ENCODE assay signal across 1 cellular context in the genomic region with DNA sequence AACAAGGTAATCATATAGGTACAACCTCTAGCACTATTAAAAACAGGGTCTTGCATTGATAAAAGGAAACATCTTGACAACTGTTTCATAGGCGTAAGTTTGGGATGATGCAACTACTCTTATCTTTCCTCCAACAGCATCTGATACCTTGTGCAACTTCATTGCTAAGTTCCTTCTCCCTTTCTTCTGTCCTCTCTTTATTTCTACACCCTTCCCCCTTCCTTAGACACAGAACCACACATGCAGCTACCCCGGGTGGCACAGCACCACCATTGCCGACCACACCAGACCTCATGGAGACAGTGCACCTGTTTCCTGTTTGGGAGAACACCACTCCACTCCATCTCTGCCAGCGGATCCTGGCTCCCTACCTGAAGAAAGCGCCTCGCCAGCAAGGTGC.
TF ChIP-seq lines count a peak whose summit lies in the region.

No MANE protein-coding gene starts in this region.

TF ChIP-seq in K562, 482 proteins besides CTCF, POLR2A, EP300 and RAD21 (continued from another document and continues in another):
- TF ChIP-seq ZNF79 (CRISPR knock-in tag; IDR thresholded peaks at IDR 0.05; ENCODE audit: low read depth) (0 out of 2 replicates have a peak, but pooled peaks have one; percentile 49), HEY1 (CRISPR knock-in tag; IDR thresholded peaks at IDR 0.05; ENCODE audit: borderline replicate concordance) (peak; percentile 59; the same call in 1 of the 2 replicates), HIVEP1 (CRISPR knock-in tag; IDR thresholded peaks at IDR 0.05) (0 out of 2 replicates have a peak, but pooled peaks have one; percentile 42), ZFP36 (IDR thresholded peaks at IDR 0.05; ENCODE audit: low read depth, low read length, partially characterized antibody) (peak; percentile 40), TOE1 (IDR thresholded peaks at IDR 0.05; ENCODE audit: borderline replicate concordance) (0 out of 2 replicates have a peak, but pooled peaks have one; percentile 39), TOE1 (CRISPR knock-in tag; IDR thresholded peaks at IDR 0.05; ENCODE audit: borderline replicate concordance, low read depth) (no peak), CEBPB (tag; IDR thresholded peaks at IDR 0.05) (peak; percentile 98), NR2C2 (CRISPR knock-in tag; IDR thresholded peaks at IDR 0.05) (no peak), NR2C2 (tag; IDR thresholded peaks at IDR 0.05) (peak; percentile 12; the same call in 1 of the 2 replicates), TCFL5 (CRISPR knock-in tag; conservative IDR thresholded peaks at IDR 0.05) (0 out of 2 replicates have a peak, but pooled peaks have one; percentile 18), DDX20 (tag; IDR thresholded peaks at IDR 0.05; ENCODE audit: low read depth) (peak; percentile 74; the same call in 1 of the 2 replicates), CBFA2T3 (IDR thresholded peaks at IDR 0.05) (peak; percentile 72), NCOR1 (IDR thresholded peaks at IDR 0.05) (peak; percentile 38; the same call in 1 of the 2 replicates), KLF13 (tag; IDR thresholded peaks at IDR 0.05; ENCODE audit: borderline replicate concordance, low read depth) (0 out of 2 replicates have a peak, but pooled peaks have one; percentile 25), ZNF407 (IDR thresholded peaks at IDR 0.05; ENCODE audit: low read depth) (no peak), ZNF75A (CRISPR knock-in tag; IDR thresholded peaks at IDR 0.05) (0 out of 2 replicates have a peak, but pooled peaks have one; percentile 23), MECOM (CRISPR knock-in tag; IDR thresholded peaks at IDR 0.05) (peak; percentile 65; the same call in 1 of the 2 replicates), ELF4 (CRISPR knock-in tag; IDR thresholded peaks at IDR 0.05) (peak; percentile 80), ARHGAP35 (IDR thresholded peaks at IDR 0.05; ENCODE audit: partially characterized antibody) (no peak), TAL1 (IDR thresholded peaks at IDR 0.05) (peak; percentile 75), ZNF592 (IDR thresholded peaks at IDR 0.05) (peak; percentile 72; the same call in 1 of the 2 replicates), GATA2 (CRISPR knock-in tag; IDR thresholded peaks at IDR 0.05) (peak; percentile 18; the same call in 1 of the 2 replicates), ID3 (CRISPR knock-in tag; IDR thresholded peaks at IDR 0.05) (no peak), ID3 (tag; IDR thresholded peaks at IDR 0.05) (0 out of 2 replicates have a peak, but pooled peaks have one; percentile 55), RBM17 (IDR thresholded peaks at IDR 0.05; ENCODE audit: borderline replicate concordance, low read depth, low read length) (no peak), HDGF (IDR thresholded peaks at IDR 0.05) (peak; percentile 36; the same call in 1 of the 2 replicates), L3MBTL2 (IDR thresholded peaks at IDR 0.05) (0 out of 2 replicates have a peak, but pooled peaks have one; percentile 35), RCOR1 (IDR thresholded peaks at IDR 0.05; ENCODE audit: borderline replicate concordance in 1 of 2, low read depth in 2 of 2, low read length in 2 of 2) (peak in 1 of 2 experiments; percentile 79; a peak in 1 of 4 replicates), JUND (IDR thresholded peaks at IDR 0.05; ENCODE audit: borderline replicate concordance, low read depth, low read length) (peak; percentile 84), JUND (tag; IDR thresholded peaks at IDR 0.05; ENCODE audit: borderline replicate concordance, low read depth, low read length) (peak; percentile 82; the same call in 2 of the 3 replicates), ZNF511 (CRISPR knock-in tag; IDR thresholded peaks at IDR 0.05) (no peak), NCOA1 (IDR thresholded peaks at IDR 0.05; ENCODE audit: low read depth) (peak; percentile 56), ZBTB8A (IDR thresholded peaks at IDR 0.05; ENCODE audit: partially characterized antibody) (no peak), MAFG (tag; conservative IDR thresholded peaks at IDR 0.05) (0 out of 2 replicates have a peak, but pooled peaks have one; percentile 29), DPF2 (IDR thresholded peaks at IDR 0.05) (peak; percentile 89), FOXM1 (IDR thresholded peaks at IDR 0.05; ENCODE audit: low read depth) (peak; percentile 47; the same call in 1 of the 2 replicates), FOXM1 (CRISPR knock-in tag; IDR thresholded peaks at IDR 0.05; ENCODE audit: low read depth) (no peak), TEAD1 (CRISPR knock-in tag; IDR thresholded peaks at IDR 0.05) (peak in 1 of 2 experiments; percentile 60; a peak in 1 of 4 replicates), TCF3 (CRISPR knock-in tag; IDR thresholded peaks at IDR 0.05) (peak; percentile 71), STAT5A (IDR thresholded peaks at IDR 0.05; ENCODE audit: borderline replicate concordance, low read length) (0 out of 2 replicates have a peak, but pooled peaks have one; percentile 17), ZNF175 (CRISPR knock-in tag; IDR thresholded peaks at IDR 0.05; ENCODE audit: low read depth) (peak; percentile 44; the same call in 1 of the 2 replicates), TRIM24 (IDR thresholded peaks at IDR 0.05) (peak; percentile 91 to 95), ZBTB9 (CRISPR knock-in tag; IDR thresholded peaks at IDR 0.05) (peak; percentile 68; the same call in 1 of the 2 replicates)
- TF ChIP-seq, protein P1, sequence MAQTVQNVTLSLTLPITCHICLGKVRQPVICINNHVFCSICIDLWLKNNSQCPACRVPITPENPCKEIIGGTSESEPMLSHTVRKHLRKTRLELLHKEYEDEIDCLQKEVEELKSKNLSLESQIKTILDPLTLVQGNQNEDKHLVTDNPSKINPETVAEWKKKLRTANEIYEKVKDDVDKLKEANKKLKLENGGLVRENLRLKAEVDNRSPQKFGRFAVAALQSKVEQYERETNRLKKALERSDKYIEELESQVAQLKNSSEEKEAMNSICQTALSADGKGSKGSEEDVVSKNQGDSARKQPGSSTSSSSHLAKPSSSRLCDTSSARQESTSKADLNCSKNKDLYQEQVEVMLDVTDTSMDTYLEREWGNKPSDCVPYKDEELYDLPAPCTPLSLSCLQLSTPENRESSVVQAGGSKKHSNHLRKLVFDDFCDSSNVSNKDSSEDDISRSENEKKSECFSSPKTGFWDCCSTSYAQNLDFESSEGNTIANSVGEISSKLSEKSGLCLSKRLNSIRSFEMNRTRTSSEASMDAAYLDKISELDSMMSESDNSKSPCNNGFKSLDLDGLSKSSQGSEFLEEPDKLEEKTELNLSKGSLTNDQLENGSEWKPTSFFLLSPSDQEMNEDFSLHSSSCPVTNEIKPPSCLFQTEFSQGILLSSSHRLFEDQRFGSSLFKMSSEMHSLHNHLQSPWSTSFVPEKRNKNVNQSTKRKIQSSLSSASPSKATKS (CRISPR knock-in tag; IDR thresholded peaks at IDR 0.05), result 0 out of 2 replicates have a peak, but pooled peaks have one; percentile 7
- TF ChIP-seq, protein P2, sequence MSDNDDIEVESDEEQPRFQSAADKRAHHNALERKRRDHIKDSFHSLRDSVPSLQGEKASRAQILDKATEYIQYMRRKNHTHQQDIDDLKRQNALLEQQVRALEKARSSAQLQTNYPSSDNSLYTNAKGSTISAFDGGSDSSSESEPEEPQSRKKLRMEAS (CRISPR knock-in tag; IDR thresholded peaks at IDR 0.05), result no peak
